1 cellular context compared by ENCODE assay signal in the genomic region with DNA sequence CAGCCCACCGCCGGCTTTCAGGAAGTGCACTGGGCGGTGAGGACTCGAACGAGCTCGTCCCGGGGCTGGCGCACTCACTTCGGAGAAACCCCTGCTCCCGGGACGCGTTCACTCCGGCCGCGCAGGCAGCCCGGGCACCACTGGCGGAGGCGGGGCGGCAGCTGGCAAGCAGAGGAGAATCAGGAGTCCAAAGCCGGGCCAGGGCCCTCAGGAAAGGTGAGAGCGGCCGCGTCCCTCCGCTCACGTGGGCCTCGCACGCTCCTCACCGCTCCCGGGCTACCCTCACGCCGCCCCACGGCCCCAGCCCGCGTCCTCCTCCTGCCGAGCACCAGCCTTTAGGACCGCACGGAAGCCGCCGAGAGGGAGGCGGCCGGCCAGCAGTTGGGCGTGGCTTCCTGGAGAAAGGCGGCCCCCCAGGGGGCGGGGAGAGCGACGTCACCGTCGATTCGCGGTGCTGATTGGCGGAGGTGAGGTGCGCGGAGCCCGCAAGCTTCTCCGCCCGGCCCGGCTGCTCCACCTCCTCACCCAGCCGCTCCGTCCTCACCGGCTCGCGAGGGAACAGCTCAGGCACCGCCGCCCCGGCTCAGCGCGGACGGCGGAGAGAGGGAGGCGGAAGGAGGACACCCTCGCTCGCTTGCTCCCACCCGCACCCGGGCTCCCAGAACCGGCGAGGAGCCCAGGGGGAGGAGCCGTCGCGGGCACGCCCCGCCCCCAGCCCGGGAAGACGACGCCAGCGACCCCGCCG.
TF ChIP-seq lines count a peak whose summit lies in the region.

A gene (plus strand): TSS at position 516 of the 745 bp plus-strand sequence. CDS start 400 bp downstream, outside the sequence.

TF ChIP-seq in GM12878, 131 proteins besides CTCF, POLR2A, EP300 and RAD21 (continued from another document and continues in another):
- TF ChIP-seq, protein P1, sequence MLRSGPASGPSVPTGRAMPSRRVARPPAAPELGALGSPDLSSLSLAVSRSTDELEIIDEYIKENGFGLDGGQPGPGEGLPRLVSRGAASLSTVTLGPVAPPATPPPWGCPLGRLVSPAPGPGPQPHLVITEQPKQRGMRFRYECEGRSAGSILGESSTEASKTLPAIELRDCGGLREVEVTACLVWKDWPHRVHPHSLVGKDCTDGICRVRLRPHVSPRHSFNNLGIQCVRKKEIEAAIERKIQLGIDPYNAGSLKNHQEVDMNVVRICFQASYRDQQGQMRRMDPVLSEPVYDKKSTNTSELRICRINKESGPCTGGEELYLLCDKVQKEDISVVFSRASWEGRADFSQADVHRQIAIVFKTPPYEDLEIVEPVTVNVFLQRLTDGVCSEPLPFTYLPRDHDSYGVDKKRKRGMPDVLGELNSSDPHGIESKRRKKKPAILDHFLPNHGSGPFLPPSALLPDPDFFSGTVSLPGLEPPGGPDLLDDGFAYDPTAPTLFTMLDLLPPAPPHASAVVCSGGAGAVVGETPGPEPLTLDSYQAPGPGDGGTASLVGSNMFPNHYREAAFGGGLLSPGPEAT (IDR thresholded peaks at IDR 0.05; ENCODE audit: low read depth): peak; percentile 96
- TF ChIP-seq LARP7 (IDR thresholded peaks at IDR 0.05) (peak; percentile 93), RELA (IDR thresholded peaks at IDR 0.05; ENCODE audit: borderline replicate concordance, partially characterized antibody) (peak; percentile 88), FOXK2 (IDR thresholded peaks at IDR 0.05) (no peak; the same call in 1 of the 2 replicates), SP1 (IDR thresholded peaks at IDR 0.05; ENCODE audit: low read depth, low read length) (peak; percentile 90), SIN3A (IDR thresholded peaks at IDR 0.05; ENCODE audit: low read depth, low read length) (no peak), EED (IDR thresholded peaks at IDR 0.05; ENCODE audit: low read depth) (no peak; the same call in 1 of the 2 replicates), MXI1 (IDR thresholded peaks at IDR 0.05; ENCODE audit: low read depth, low read length) (peak; percentile 58), NFXL1 (IDR thresholded peaks at IDR 0.05; ENCODE audit: borderline replicate concordance) (0 out of 2 replicates have a peak, but pooled peaks have one; percentile 85), MEF2B (IDR thresholded peaks at IDR 0.05; ENCODE audit: partially characterized antibody, poor library complexity, severe bottlenecking) (peak; percentile 55), CBFB (IDR thresholded peaks at IDR 0.05; ENCODE audit: low read depth) (peak; percentile 59; the same call in 1 of the 2 replicates), RAD51 (IDR thresholded peaks at IDR 0.05) (no peak), NR2C1 (IDR thresholded peaks at IDR 0.05) (peak; percentile 22; the same call in 1 of the 2 replicates), CREB1 (IDR thresholded peaks at IDR 0.05; ENCODE audit: low read depth) (peak; percentile 93), STAT3 (IDR thresholded peaks at IDR 0.05; ENCODE audit: low read depth, low read length) (no peak), SREBF1 (IDR thresholded peaks at IDR 0.05; ENCODE audit: low read length) (no peak), POLR2AphosphoS2 (IDR thresholded peaks at IDR 0.05; ENCODE audit: low read depth, low read length) (peak; percentile 35; the same call in 1 of the 2 replicates), KLF5 (IDR thresholded peaks at IDR 0.05; ENCODE audit: partially characterized antibody) (peak; percentile 83), KAT2A (conservative IDR thresholded peaks at IDR 0.05; ENCODE audit: control insufficient read depth, low read depth, low read length) (no peak), IKZF2 (IDR thresholded peaks at IDR 0.05) (peak; percentile 68 to 74), CHD1 (IDR thresholded peaks at IDR 0.05; ENCODE audit: low read depth, low read length) (0 out of 2 replicates have a peak, but pooled peaks have one; percentile 21), BHLHE40 (IDR thresholded peaks at IDR 0.05; ENCODE audit: borderline replicate concordance in 1 of 2, low read depth in 2 of 2, low read length in 1 of 2) (peak; percentile 84 to 93), CHD4 (IDR thresholded peaks at IDR 0.05) (no peak), SMARCA5 (IDR thresholded peaks at IDR 0.05) (peak; percentile 72; the same call in 1 of the 2 replicates), TCF12 (IDR thresholded peaks at IDR 0.05; ENCODE audit: low read depth, low read length) (0 out of 2 replicates have a peak, but pooled peaks have one; percentile 52), SMAD5 (IDR thresholded peaks at IDR 0.05; ENCODE audit: low read depth) (no peak), RFX5 (IDR thresholded peaks at IDR 0.05; ENCODE audit: low read depth, low read length) (peak; percentile 90), CREM (IDR thresholded peaks at IDR 0.05; ENCODE audit: low read depth) (peak; percentile 83; the same call in 1 of the 2 replicates), SMC3 (IDR thresholded peaks at IDR 0.05; ENCODE audit: borderline replicate concordance, low read length) (no peak), CHD2 (IDR thresholded peaks at IDR 0.05; ENCODE audit: borderline replicate concordance, low read depth, low read length) (peak; percentile 52)
- TF ChIP-seq, protein P2, sequence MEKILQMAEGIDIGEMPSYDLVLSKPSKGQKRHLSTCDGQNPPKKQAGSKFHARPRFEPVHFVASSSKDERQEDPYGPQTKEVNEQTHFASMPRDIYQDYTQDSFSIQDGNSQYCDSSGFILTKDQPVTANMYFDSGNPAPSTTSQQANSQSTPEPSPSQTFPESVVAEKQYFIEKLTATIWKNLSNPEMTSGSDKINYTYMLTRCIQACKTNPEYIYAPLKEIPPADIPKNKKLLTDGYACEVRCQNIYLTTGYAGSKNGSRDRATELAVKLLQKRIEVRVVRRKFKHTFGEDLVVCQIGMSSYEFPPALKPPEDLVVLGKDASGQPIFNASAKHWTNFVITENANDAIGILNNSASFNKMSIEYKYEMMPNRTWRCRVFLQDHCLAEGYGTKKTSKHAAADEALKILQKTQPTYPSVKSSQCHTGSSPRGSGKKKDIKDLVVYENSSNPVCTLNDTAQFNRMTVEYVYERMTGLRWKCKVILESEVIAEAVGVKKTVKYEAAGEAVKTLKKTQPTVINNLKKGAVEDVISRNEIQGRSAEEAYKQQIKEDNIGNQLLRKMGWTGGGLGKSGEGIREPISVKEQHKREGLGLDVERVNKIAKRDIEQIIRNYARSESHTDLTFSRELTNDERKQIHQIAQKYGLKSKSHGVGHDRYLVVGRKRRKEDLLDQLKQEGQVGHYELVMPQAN (conservative IDR thresholded peaks at IDR 0.05): peak; percentile 74; the same call in 1 of the 2 replicates
- TF ChIP-seq, protein P3, sequence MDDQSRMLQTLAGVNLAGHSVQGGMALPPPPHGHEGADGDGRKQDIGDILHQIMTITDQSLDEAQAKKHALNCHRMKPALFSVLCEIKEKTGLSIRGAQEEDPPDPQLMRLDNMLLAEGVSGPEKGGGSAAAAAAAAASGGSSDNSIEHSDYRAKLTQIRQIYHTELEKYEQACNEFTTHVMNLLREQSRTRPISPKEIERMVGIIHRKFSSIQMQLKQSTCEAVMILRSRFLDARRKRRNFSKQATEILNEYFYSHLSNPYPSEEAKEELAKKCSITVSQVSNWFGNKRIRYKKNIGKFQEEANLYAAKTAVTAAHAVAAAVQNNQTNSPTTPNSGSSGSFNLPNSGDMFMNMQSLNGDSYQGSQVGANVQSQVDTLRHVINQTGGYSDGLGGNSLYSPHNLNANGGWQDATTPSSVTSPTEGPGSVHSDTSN (IDR thresholded peaks at IDR 0.05; ENCODE audit: insufficient replicate concordance, low read depth, low read length): peak; percentile 14
- TF ChIP-seq, protein P4, sequence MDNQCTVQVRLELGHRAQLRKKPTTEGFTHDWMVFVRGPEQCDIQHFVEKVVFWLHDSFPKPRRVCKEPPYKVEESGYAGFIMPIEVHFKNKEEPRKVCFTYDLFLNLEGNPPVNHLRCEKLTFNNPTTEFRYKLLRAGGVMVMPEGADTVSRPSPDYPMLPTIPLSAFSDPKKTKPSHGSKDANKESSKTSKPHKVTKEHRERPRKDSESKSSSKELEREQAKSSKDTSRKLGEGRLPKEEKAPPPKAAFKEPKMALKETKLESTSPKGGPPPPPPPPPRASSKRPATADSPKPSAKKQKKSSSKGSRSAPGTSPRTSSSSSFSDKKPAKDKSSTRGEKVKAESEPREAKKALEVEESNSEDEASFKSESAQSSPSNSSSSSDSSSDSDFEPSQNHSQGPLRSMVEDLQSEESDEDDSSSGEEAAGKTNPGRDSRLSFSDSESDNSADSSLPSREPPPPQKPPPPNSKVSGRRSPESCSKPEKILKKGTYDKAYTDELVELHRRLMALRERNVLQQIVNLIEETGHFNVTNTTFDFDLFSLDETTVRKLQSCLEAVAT (IDR thresholded peaks at IDR 0.05): peak; percentile 68
- TF ChIP-seq, protein P5, sequence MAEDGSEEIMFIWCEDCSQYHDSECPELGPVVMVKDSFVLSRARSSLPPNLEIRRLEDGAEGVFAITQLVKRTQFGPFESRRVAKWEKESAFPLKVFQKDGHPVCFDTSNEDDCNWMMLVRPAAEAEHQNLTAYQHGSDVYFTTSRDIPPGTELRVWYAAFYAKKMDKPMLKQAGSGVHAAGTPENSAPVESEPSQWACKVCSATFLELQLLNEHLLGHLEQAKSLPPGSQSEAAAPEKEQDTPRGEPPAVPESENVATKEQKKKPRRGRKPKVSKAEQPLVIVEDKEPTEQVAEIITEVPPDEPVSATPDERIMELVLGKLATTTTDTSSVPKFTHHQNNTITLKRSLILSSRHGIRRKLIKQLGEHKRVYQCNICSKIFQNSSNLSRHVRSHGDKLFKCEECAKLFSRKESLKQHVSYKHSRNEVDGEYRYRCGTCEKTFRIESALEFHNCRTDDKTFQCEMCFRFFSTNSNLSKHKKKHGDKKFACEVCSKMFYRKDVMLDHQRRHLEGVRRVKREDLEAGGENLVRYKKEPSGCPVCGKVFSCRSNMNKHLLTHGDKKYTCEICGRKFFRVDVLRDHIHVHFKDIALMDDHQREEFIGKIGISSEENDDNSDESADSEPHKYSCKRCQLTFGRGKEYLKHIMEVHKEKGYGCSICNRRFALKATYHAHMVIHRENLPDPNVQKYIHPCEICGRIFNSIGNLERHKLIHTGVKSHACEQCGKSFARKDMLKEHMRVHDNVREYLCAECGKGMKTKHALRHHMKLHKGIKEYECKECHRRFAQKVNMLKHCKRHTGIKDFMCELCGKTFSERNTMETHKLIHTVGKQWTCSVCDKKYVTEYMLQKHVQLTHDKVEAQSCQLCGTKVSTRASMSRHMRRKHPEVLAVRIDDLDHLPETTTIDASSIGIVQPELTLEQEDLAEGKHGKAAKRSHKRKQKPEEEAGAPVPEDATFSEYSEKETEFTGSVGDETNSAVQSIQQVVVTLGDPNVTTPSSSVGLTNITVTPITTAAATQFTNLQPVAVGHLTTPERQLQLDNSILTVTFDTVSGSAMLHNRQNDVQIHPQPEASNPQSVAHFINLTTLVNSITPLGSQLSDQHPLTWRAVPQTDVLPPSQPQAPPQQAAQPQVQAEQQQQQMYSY (CRISPR knock-in tag; IDR thresholded peaks at IDR 0.05): no peak
- TF ChIP-seq, protein P6, sequence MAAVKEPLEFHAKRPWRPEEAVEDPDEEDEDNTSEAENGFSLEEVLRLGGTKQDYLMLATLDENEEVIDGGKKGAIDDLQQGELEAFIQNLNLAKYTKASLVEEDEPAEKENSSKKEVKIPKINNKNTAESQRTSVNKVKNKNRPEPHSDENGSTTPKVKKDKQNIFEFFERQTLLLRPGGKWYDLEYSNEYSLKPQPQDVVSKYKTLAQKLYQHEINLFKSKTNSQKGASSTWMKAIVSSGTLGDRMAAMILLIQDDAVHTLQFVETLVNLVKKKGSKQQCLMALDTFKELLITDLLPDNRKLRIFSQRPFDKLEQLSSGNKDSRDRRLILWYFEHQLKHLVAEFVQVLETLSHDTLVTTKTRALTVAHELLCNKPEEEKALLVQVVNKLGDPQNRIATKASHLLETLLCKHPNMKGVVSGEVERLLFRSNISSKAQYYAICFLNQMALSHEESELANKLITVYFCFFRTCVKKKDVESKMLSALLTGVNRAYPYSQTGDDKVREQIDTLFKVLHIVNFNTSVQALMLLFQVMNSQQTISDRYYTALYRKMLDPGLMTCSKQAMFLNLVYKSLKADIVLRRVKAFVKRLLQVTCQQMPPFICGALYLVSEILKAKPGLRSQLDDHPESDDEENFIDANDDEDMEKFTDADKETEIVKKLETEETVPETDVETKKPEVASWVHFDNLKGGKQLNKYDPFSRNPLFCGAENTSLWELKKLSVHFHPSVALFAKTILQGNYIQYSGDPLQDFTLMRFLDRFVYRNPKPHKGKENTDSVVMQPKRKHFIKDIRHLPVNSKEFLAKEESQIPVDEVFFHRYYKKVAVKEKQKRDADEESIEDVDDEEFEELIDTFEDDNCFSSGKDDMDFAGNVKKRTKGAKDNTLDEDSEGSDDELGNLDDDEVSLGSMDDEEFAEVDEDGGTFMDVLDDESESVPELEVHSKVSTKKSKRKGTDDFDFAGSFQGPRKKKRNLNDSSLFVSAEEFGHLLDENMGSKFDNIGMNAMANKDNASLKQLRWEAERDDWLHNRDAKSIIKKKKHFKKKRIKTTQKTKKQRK (IDR thresholded peaks at IDR 0.05; ENCODE audit: low read depth, low read length): no peak
- TF ChIP-seq, protein P7, sequence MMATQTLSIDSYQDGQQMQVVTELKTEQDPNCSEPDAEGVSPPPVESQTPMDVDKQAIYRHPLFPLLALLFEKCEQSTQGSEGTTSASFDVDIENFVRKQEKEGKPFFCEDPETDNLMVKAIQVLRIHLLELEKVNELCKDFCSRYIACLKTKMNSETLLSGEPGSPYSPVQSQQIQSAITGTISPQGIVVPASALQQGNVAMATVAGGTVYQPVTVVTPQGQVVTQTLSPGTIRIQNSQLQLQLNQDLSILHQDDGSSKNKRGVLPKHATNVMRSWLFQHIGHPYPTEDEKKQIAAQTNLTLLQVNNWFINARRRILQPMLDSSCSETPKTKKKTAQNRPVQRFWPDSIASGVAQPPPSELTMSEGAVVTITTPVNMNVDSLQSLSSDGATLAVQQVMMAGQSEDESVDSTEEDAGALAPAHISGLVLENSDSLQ (IDR thresholded peaks at IDR 0.05): peak; percentile 76; the same call in 1 of the 2 replicates
- TF ChIP-seq, protein P8, sequence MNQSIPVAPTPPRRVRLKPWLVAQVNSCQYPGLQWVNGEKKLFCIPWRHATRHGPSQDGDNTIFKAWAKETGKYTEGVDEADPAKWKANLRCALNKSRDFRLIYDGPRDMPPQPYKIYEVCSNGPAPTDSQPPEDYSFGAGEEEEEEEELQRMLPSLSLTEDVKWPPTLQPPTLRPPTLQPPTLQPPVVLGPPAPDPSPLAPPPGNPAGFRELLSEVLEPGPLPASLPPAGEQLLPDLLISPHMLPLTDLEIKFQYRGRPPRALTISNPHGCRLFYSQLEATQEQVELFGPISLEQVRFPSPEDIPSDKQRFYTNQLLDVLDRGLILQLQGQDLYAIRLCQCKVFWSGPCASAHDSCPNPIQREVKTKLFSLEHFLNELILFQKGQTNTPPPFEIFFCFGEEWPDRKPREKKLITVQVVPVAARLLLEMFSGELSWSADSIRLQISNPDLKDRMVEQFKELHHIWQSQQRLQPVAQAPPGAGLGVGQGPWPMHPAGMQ (IDR thresholded peaks at IDR 0.05; ENCODE audit: borderline replicate concordance): no peak
